13 cellular contexts compared by ENCODE assay signal in genomic region chr2:36697424-36698066, GRCh38. TPM values are rescaled to one million over a fixed set of nuclear protein-coding genes. Genes with fewer than 3 reads are reported as not detected.
DNase-seq lines count a peak whose midpoint lies in the region; ATAC-seq, FAIRE-seq and TF ChIP-seq lines count a peak whose summit lies in the region.
"Had no signal": no experiment of that assay in that cellular context is flagged by ENCODE, and none has a peak within 500 bp of the region (broad histone marks: within the 10 kb centered on the region; RNA-seq: fewer than 3 reads in every experiment).

No MANE protein-coding gene starts in this region.

- H3K27me3 Mint-ChIP-seq in chondrocyte (ENCODE audit: low read depth) = no peaks in the 10 kb centered on the region
- peaks cover 23% of the 10 kb centered on the region for H3K27me3 Mint-ChIP-seq in activated CD8-positive, alpha-beta memory T cell treated with anti-CD3 and anti-CD28 coated beads, Interleukin-2, amount 10 ng/mL, durations not matched to agents 7 days and 5 days

- H3K4me3 Mint-ChIP-seq in chondrocyte (ENCODE audit: unreplicated experiment) = no peak overlapping the region
- no peak overlapping the region for H3K4me3 Mint-ChIP-seq in activated CD8-positive, alpha-beta memory T cell treated with anti-CD3 and anti-CD28 coated beads, Interleukin-2, amount 10 ng/mL, durations not matched to agents 7 days and 5 days
- H3K4me3 Mint-ChIP-seq: activated T-cell treated with anti-CD3 and anti-CD28 coated beads, Interleukin-2, amount 50 U/mL, for 24 hours; CD14-positive monocyte; nephron had no signal

- H3K36me3 Mint-ChIP-seq in chondrocyte (ENCODE audit: low read depth) = no peaks in the 10 kb centered on the region
- H3K36me3 Mint-ChIP-seq in activated CD8-positive, alpha-beta memory T cell treated with anti-CD3 and anti-CD28 coated beads, Interleukin-2, amount 10 ng/mL, durations not matched to agents 7 days and 5 days = no peaks in the 10 kb centered on the region
- H3K36me3 Mint-ChIP-seq: CD14-positive monocyte had no signal

- H3K36me3 ChIP-seq in brain microvascular endothelial cell (replicated peaks) = no peaks in the 10 kb centered on the region

- in situ Hi-C loops in brain microvascular endothelial cell (cut with HindIII; ENCODE audit: low pct_ligation_motif_present, low sequenced_read_pairs) = no loop called here

- no peaks in the 10 kb centered on the region for H3K27me3 ChIP-seq in brain microvascular endothelial cell (replicated peaks)

- peaks cover 45% of the 10 kb centered on the region for H3K4me1 Mint-ChIP-seq in chondrocyte (ENCODE audit: low read depth)
- H3K4me1 Mint-ChIP-seq in activated CD8-positive, alpha-beta memory T cell treated with anti-CD3 and anti-CD28 coated beads, Interleukin-2, amount 10 ng/mL, durations not matched to agents 7 days and 5 days = peaks cover 5% of the 10 kb centered on the region

- TF ChIP-seq CTCF in AG09319 (IDR thresholded peaks at IDR 0.05; ENCODE audit: low read depth, low read length) = no peak
- TF ChIP-seq CTCF in chondrocyte (IDR thresholded peaks at IDR 0.05) = no peak
- no peak for TF ChIP-seq CTCF in brain microvascular endothelial cell (IDR thresholded peaks at IDR 0.05; ENCODE audit: low read depth, low read length, missing control alignments)

- H3K9me3 Mint-ChIP-seq in chondrocyte (ENCODE audit: low read depth) = no peaks in the 10 kb centered on the region
- no peaks in the 10 kb centered on the region for H3K9me3 Mint-ChIP-seq in activated CD8-positive, alpha-beta memory T cell treated with anti-CD3 and anti-CD28 coated beads, Interleukin-2, amount 10 ng/mL, durations not matched to agents 7 days and 5 days (ENCODE audit: low read depth)
- H3K9me3 Mint-ChIP-seq: activated T-cell treated with anti-CD3 and anti-CD28 coated beads, Interleukin-2, amount 50 U/mL, for 24 hours; nephron had no signal

- no peak for ATAC-seq in HG03354 (IDR thresholded peaks at IDR 0.05; ENCODE audit: poor library complexity, severe bottlenecking, unreplicated experiment)
- ATAC-seq in activated CD8-positive, alpha-beta memory T cell treated with anti-CD3 and anti-CD28 coated beads, Interleukin-2, amount 10 ng/mL, durations not matched to agents 7 days and 5 days = no peak
- no peak for ATAC-seq in HG02884 (IDR thresholded peaks at IDR 0.05; ENCODE audit: unreplicated experiment)

- peak; percentile 65 for FAIRE-seq in HTR-8/SVneo (lab: Jason Lieb, UNC)
- FAIRE-seq: GM18507 had no signal

- peak overlapping the region; percentile 52 for H3K27ac Mint-ChIP-seq in chondrocyte (ENCODE audit: unreplicated experiment)
- H3K27ac Mint-ChIP-seq in activated CD8-positive, alpha-beta memory T cell treated with anti-CD3 and anti-CD28 coated beads, Interleukin-2, amount 10 ng/mL, durations not matched to agents 7 days and 5 days = no peak overlapping the region
- H3K27ac Mint-ChIP-seq: activated T-cell treated with anti-CD3 and anti-CD28 coated beads, Interleukin-2, amount 50 U/mL, for 24 hours; nephron had no signal

- no peak overlapping the region for H3K4me3 ChIP-seq in brain microvascular endothelial cell (ENCODE audit: low read depth, low read length)

- CTCF ChIA-PET in activated CD8-positive, alpha-beta memory T cell treated with anti-CD3 and anti-CD28 coated beads, Interleukin-2, amount 10 ng/mL, durations not matched to agents 7 days and 5 days (lab: Charles Lee) = no interaction called here

- peak; percentile 63 for DNase-seq in AG09319 (ENCODE audit: extremely low read depth, low read depth)
- no peak for DNase-seq in HTR-8/SVneo (ENCODE audit: insufficient read length, low spot score)
- no peak for DNase-seq in chondrocyte (ENCODE audit: low spot score)
- DNase-seq in myocyte (ENCODE audit: low read depth) = peak; percentile 7
- no peak for DNase-seq in activated CD8-positive, alpha-beta memory T cell treated with anti-CD3 and anti-CD28 coated beads, Interleukin-2, amount 10 ng/mL, durations not matched to agents 7 days and 5 days
- no peak for DNase-seq in brain microvascular endothelial cell
- DNase-seq: activated T-cell treated with anti-CD3 and anti-CD28 coated beads, Interleukin-2, amount 50 U/mL, for 24 hours; NCI-H345 had no signal

- no peak overlapping the region for H3K27ac ChIP-seq in brain microvascular endothelial cell

RNA-seq across cellular contexts. Expression of gene VIT, which starts 1.0 kb away (rescaled TPM):
- 0.15 to 2.6 TPM in 2 of 3 replicates, not detected in the other for total RNA-seq in chondrocyte
- total RNA-seq in myocyte = 0.10 TPM in 1 of 2 replicates, not detected in the other
- 0.38 TPM for polyA plus RNA-seq in myocyte (2012)
- not detected for total RNA-seq in activated CD8-positive, alpha-beta memory T cell treated with anti-CD3 and anti-CD28 coated beads, Interleukin-2, amount 10 ng/mL, durations not matched to agents 7 days and 5 days
- polyA plus RNA-seq: CD14-positive monocyte had no signal

Comparison
In these comparisons a context has a peak if more than half of its experiments do, and no peak if none do; other contexts are left out.
1. DNase-seq: peak in AG09319 (single experiment) and myocyte (single experiment); none in HTR-8/SVneo (single experiment), chondrocyte (single experiment), activated CD8-positive, alpha-beta memory T cell treated with anti-CD3 and anti-CD28 coated beads, Interleukin-2, amount 10 ng/mL, durations not matched to agents 7 days and 5 days (single experiment) and brain microvascular endothelial cell (single experiment).